ENCODE assay signal across 2 cellular contexts in genomic region chr1:22471078-22471477, GRCh38.
TF ChIP-seq lines count a peak whose summit lies in the region.

No MANE protein-coding gene starts in this region.

TF ChIP-seq in HEK293, 187 proteins besides CTCF, POLR2A, EP300 and RAD21 (continued from another document):
- TF ChIP-seq PRDM10 (tag by site-specific recombination; IDR thresholded peaks at IDR 0.05) (peak; percentile 86), ZIC2 (tag by site-specific recombination; IDR thresholded peaks at IDR 0.05) (peak; percentile 65), INSM2 (tag by site-specific recombination; IDR thresholded peaks at IDR 0.05) (no peak), ZNF544 (tag by site-specific recombination; IDR thresholded peaks at IDR 0.05) (0 out of 2 replicates have a peak, but pooled peaks have one; percentile 22), MZF1 (tag by site-specific recombination; IDR thresholded peaks at IDR 0.05; ENCODE audit: borderline replicate concordance) (peak; percentile 92)

TF ChIP-seq in K562, 482 proteins besides CTCF, POLR2A, EP300 and RAD21 (continued from another document):
- no peak for TF ChIP-seq ZNF449 (CRISPR knock-in tag; IDR thresholded peaks at IDR 0.05)
- TF ChIP-seq MTF1 (CRISPR knock-in tag; IDR thresholded peaks at IDR 0.05; ENCODE audit: borderline replicate concordance): no peak
- no peak for TF ChIP-seq HDAC6 (IDR thresholded peaks at IDR 0.05; ENCODE audit: low read depth, low read length)
- no peak for TF ChIP-seq PBX2 (CRISPR knock-in tag; IDR thresholded peaks at IDR 0.05; ENCODE audit: low read depth)
- TF ChIP-seq PBX2 (tag; conservative IDR thresholded peaks at IDR 0.05; ENCODE audit: low read depth): 0 out of 2 replicates have a peak, but pooled peaks have one; percentile 11
- TF ChIP-seq ZNF586 (CRISPR knock-in tag; conservative IDR thresholded peaks at IDR 0.05): no peak
- TF ChIP-seq TAF15 (IDR thresholded peaks at IDR 0.05; ENCODE audit: low read depth, low read length): no peak
- TF ChIP-seq NR4A1 (CRISPR knock-in tag; IDR thresholded peaks at IDR 0.05): no peak
- no peak for TF ChIP-seq NR4A1 (tag; IDR thresholded peaks at IDR 0.05)
- TF ChIP-seq RNF2 (IDR thresholded peaks at IDR 0.05): no peak
- no peak for TF ChIP-seq MIER1 (IDR thresholded peaks at IDR 0.05; ENCODE audit: low read depth)
- no peak for TF ChIP-seq DNMT1 (IDR thresholded peaks at IDR 0.05)
- no peak for TF ChIP-seq HEY1 (CRISPR knock-in tag; IDR thresholded peaks at IDR 0.05; ENCODE audit: borderline replicate concordance)
- no peak for TF ChIP-seq MXD1 (CRISPR knock-in tag; IDR thresholded peaks at IDR 0.05; ENCODE audit: borderline replicate concordance, poor library complexity, severe bottlenecking)
- TF ChIP-seq ZNF347 (CRISPR knock-in tag; IDR thresholded peaks at IDR 0.05; ENCODE audit: low read depth): no peak
- no peak for TF ChIP-seq PHTF2 (CRISPR knock-in tag; IDR thresholded peaks at IDR 0.05)
- TF ChIP-seq CEBPB (tag; IDR thresholded peaks at IDR 0.05): peak; percentile 38; the same call in 1 of the 2 replicates
- no peak for TF ChIP-seq RREB1 (CRISPR knock-in tag; IDR thresholded peaks at IDR 0.05)
- TF ChIP-seq ZBED1 (IDR thresholded peaks at IDR 0.05): no peak
- no peak for TF ChIP-seq E2F1 (CRISPR knock-in tag; IDR thresholded peaks at IDR 0.05)
- TF ChIP-seq RBM14 (IDR thresholded peaks at IDR 0.05; ENCODE audit: borderline replicate concordance, insufficient read depth, low read depth, low read length): no peak
- peak; percentile 17 for TF ChIP-seq PRDM10 (IDR thresholded peaks at IDR 0.05; ENCODE audit: partially characterized antibody)
- no peak for TF ChIP-seq NR3C1 (CRISPR knock-in tag; IDR thresholded peaks at IDR 0.05)
- no peak for TF ChIP-seq HINFP (tag; conservative IDR thresholded peaks at IDR 0.05; ENCODE audit: low read depth)
- TF ChIP-seq KLF1 (tag; IDR thresholded peaks at IDR 0.05): no peak
- no peak for TF ChIP-seq NFYB (IDR thresholded peaks at IDR 0.05; ENCODE audit: extremely low read depth, insufficient read length)
- TF ChIP-seq NFIC (IDR thresholded peaks at IDR 0.05): peak; percentile 95
- no peak for TF ChIP-seq CBFA2T2 (conservative IDR thresholded peaks at IDR 0.05)
- no peak for TF ChIP-seq ZNF232 (CRISPR knock-in tag; IDR thresholded peaks at IDR 0.05)
